Comparison of ENCODE assay signal across 27 cellular contexts in the genomic region with DNA sequence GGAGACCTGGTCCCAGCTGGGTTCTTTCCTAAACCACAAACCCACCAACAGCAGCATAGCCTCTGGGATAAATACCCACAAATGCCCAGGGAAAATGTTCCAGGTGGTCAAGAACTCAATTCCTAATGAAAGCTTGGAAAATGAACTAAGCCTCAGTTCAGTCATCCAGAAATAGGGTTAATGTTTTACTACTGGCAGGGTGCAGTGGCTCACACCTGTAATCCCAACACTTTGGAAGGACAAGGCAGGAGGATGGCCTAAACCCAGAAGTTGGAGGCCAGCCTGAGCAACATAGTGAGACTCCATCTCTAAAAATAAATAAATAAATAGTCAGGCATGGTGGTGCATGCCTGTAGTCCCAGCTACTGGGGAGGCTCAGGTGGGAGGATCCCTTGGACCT.
DNase-seq lines count a peak whose midpoint lies in the region; ATAC-seq and FAIRE-seq lines count a peak whose summit lies in the region.
"Had no signal": no experiment of that assay in that cellular context is flagged by ENCODE, and none has a peak within 500 bp of the region (broad histone marks: within the 10 kb centered on the region; RNA-seq: fewer than 3 reads in every experiment).

No MANE protein-coding gene starts in this region.

- peak; percentile 28 for ATAC-seq in stimulated activated naive CD8-positive, alpha-beta T cell treated with anti-CD3 and anti-CD28 coated beads, Interleukin-15, Interleukin-2, amounts not matched to agents 100 U/mL and 50 U/mL, for 24 hours
- no peak for ATAC-seq in stimulated activated naive CD8-positive, alpha-beta T cell treated with anti-CD3 and anti-CD28 coated beads, Interleukin-15, amount 100 ng/mL, for 72 hours
- no peak for ATAC-seq in naive thymus-derived CD8-positive, alpha-beta T cell
- ATAC-seq: GM23338, PC-3, Right ventricle myocardium inferior, SK-N-SH treated with all-trans-retinoic acid at 6 μM for 48 hours had no signal

- peak; percentile 55 for FAIRE-seq in RCC 7860 (lab: Jason Lieb, UNC)

- no peaks in the 10 kb centered on the region for H3K36me3 Mint-ChIP-seq in naive thymus-derived CD8-positive, alpha-beta T cell
- H3K36me3 Mint-ChIP-seq: IgD-negative memory B cell had no signal

- POLR2A ChIA-PET in naive thymus-derived CD8-positive, alpha-beta T cell (lab: Charles Lee), result interaction anchor here (0.6 kb wide), 1 partner anchor 330 kb away, joined by 3 read pairs; no protein-coding TSS in a partner anchor

- H3K4me1 Mint-ChIP-seq in stimulated activated naive CD8-positive, alpha-beta T cell treated with anti-CD3 and anti-CD28 coated beads, Interleukin-15, amount 100 ng/mL, for 72 hours, result peaks cover 7% of the 10 kb centered on the region
- peaks cover under 1 to 10% (median 5%) of the 10 kb centered on the region in 4 donors for H3K4me1 Mint-ChIP-seq in naive thymus-derived CD8-positive, alpha-beta T cell
- H3K4me1 Mint-ChIP-seq: GM23338 had no signal

- no peak overlapping the region for H3K27ac Mint-ChIP-seq in stimulated activated naive CD8-positive, alpha-beta T cell treated with anti-CD3 and anti-CD28 coated beads, Interleukin-15, amount 100 ng/mL, for 72 hours
- no peak overlapping the region for H3K27ac Mint-ChIP-seq in naive thymus-derived CD8-positive, alpha-beta T cell
- H3K27ac Mint-ChIP-seq: CD4-positive, alpha-beta T cell; GM23338 had no signal

- H3K9me3 Mint-ChIP-seq in stimulated activated naive CD8-positive, alpha-beta T cell treated with anti-CD3 and anti-CD28 coated beads, Interleukin-15, amount 100 ng/mL, for 72 hours, result no peaks in the 10 kb centered on the region
- H3K9me3 Mint-ChIP-seq in naive thymus-derived CD8-positive, alpha-beta T cell, result no peaks in the 10 kb centered on the region
- H3K9me3 Mint-ChIP-seq: CD4-positive, alpha-beta T cell; GM23338; IgD-negative memory B cell had no signal

- no peak for DNase-seq in stimulated activated naive CD8-positive, alpha-beta T cell treated with anti-CD3 and anti-CD28 coated beads, Interleukin-15, Interleukin-2, amounts not matched to agents 100 U/mL and 50 U/mL, for 24 hours
- DNase-seq in stimulated activated naive CD8-positive, alpha-beta T cell treated with anti-CD3 and anti-CD28 coated beads, Interleukin-15, amount 100 ng/mL, for 72 hours, result no peak
- no peak for DNase-seq in RCC 7860 (ENCODE audit: low spot score)
- DNase-seq in left kidney (ENCODE audit: low read depth, low spot score), result peak; percentile 33
- peak; percentile 61 for DNase-seq in renal cortical epithelial cell (ENCODE audit: low read depth)
- DNase-seq in NCI-H1105 (lab: John Stamatoyannopoulos, UW), result no peak
- no peak for DNase-seq in UCSD-AML1 (lab: John Stamatoyannopoulos, UW; ENCODE audit: unreplicated experiment)
- no peak for DNase-seq in naive thymus-derived CD8-positive, alpha-beta T cell
- DNase-seq: 8988T; CD4-positive, alpha-beta T cell; COR-L47; DMS79 treated with DMSO at 0.1 percent for 48 hours; GF-D8; NCI-H1092; NCI-H1436; NCI-H187; NCI-H2081 treated with DMSO at 0.1 percent for 48 hours; NCI-H2171 treated with DMSO at 0.1 percent for 48 hours; NCI-H345; NCI-H524; NCI-H748 treated with DMSO at 0.1 percent for 48 hours; NK-92 treated with Interleukin-12 subunit alpha and Interleukin-12 subunit beta, amount 100 ng/mL, for 24 hours; PC-3 had no signal

- H3K27me3 Mint-ChIP-seq in stimulated activated naive CD8-positive, alpha-beta T cell treated with anti-CD3 and anti-CD28 coated beads, Interleukin-15, amount 100 ng/mL, for 72 hours, result no peaks in the 10 kb centered on the region
- H3K27me3 Mint-ChIP-seq in naive thymus-derived CD8-positive, alpha-beta T cell, result no peaks in the 10 kb centered on the region
- H3K27me3 Mint-ChIP-seq: CD4-positive, alpha-beta T cell; IgD-negative memory B cell had no signal

- H3K4me3 Mint-ChIP-seq in stimulated activated naive CD8-positive, alpha-beta T cell treated with anti-CD3 and anti-CD28 coated beads, Interleukin-15, amount 100 ng/mL, for 72 hours, result no peak overlapping the region
- no peak overlapping the region for H3K4me3 Mint-ChIP-seq in naive thymus-derived CD8-positive, alpha-beta T cell
- H3K4me3 Mint-ChIP-seq: CD4-positive, alpha-beta T cell; GM23338; IgD-negative memory B cell had no signal

Comparison
In these comparisons a context has a peak if more than half of its experiments do, and no peak if none do; other contexts are left out.
1. DNase-seq: peak in left kidney (single experiment) and renal cortical epithelial cell (single experiment); none in stimulated activated naive CD8-positive, alpha-beta T cell treated with anti-CD3 and anti-CD28 coated beads, Interleukin-15, Interleukin-2, amounts not matched to agents 100 U/mL and 50 U/mL, for 24 hours (single experiment), stimulated activated naive CD8-positive, alpha-beta T cell treated with anti-CD3 and anti-CD28 coated beads, Interleukin-15, amount 100 ng/mL, for 72 hours (0 of 2), RCC 7860 (single experiment), NCI-H1105 (single experiment), UCSD-AML1 (single experiment) and naive thymus-derived CD8-positive, alpha-beta T cell (0 of 10).